1 cellular context compared by ENCODE assay signal in the genomic region with DNA sequence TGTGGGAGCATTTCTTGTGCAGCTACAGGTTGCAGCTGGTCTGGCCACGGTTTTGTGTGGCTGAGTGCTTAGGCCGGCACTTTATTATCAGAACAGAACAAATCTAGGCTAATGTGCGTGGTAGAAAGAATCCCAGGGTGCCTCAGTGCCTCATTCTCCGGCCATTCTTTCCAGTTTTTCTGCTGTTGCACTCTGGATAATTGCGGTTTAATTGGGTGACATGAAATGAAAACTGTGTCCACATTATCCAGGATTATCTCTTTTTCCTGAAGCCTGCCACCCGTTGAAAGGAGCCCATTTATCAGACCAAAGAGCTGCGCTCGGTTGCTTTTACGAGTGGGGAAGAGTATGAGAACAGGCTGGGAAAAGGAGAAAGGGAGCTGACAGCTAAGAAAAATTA.
TF ChIP-seq lines count a peak whose summit lies in the region.

No MANE protein-coding gene starts in this region.

TF ChIP-seq in H1, 55 proteins besides CTCF, POLR2A, EP300 and RAD21 (continued from another document):
- no peak for TF ChIP-seq CHD7 (IDR thresholded peaks at IDR 0.05; ENCODE audit: insufficient replicate concordance, low read length)
- no peak for TF ChIP-seq KDM4A (IDR thresholded peaks at IDR 0.05; ENCODE audit: low read depth, low read length, severe bottlenecking)
- TF ChIP-seq CEBPB (IDR thresholded peaks at IDR 0.05; ENCODE audit: low read depth, low read length): no peak
- TF ChIP-seq NANOG (IDR thresholded peaks at IDR 0.05; ENCODE audit: insufficient read depth, low read depth, low read length, poor library complexity, severe bottlenecking): no peak
- TF ChIP-seq TAF1 (IDR thresholded peaks at IDR 0.05; ENCODE audit: low read depth, low read length): no peak
- no peak for TF ChIP-seq SIN3A (conservative IDR thresholded peaks at IDR 0.05 in 1 of 2, IDR thresholded peaks at IDR 0.05 in 1 of 2; ENCODE audit: low read depth in 1 of 2, low read length in 2 of 2)
- no peak for TF ChIP-seq YY1 (IDR thresholded peaks at IDR 0.05; ENCODE audit: low read depth, low read length)
- no peak for TF ChIP-seq SP4 (IDR thresholded peaks at IDR 0.05; ENCODE audit: low read length)
